1 cellular context compared by ENCODE assay signal in the genomic region with DNA sequence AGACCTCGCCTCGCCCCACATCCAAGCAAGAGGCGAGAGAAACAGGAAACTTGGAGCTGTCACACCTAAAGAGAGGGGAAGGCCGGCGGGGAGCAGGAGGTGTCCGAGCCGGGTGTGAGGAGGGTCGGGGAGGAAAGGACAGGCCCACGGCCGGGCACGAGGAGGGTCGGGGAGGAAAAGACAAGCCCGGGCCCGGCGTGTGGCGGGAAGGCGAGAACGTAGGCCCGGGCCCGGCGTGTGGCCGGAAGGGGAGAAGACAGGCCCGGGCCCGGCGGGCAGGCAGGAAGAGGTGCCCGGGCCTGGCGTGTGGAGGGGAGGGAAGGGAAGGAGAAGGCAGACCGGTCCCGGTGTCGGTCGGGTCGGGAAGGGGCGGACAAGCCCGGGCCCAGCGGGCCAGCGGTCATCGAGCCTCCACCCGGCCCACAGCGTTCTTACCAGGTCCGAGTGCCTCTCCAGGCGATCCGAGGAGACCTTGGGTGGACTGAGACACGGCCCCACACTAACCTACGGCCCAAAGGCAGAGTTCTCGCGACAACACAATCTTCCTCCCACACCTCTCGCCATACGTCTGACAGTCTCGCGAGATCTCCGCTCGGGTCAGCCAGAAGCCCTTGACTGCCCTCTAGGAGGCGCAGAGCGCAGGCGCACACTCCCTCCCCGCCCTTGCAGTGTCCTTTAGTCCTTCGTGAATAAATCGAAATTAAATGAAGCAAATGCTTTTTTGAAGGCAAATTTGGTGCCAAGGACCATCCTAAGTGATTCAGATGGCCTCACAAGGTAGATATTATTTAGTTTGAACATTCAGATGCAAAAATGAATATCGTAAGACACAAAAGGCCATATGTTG.
A peak's percentile ranks its signal among the peaks of the same experiment; 100 is the strongest.
TF ChIP-seq lines count a peak whose summit lies in the region.

A gene (minus strand): TSS at position 533 of the 847 bp plus-strand sequence. CDS start 13,943 bp downstream, outside the sequence.

TF ChIP-seq in A549, 52 proteins besides CTCF, POLR2A, EP300 and RAD21 (continued from another document):
- TF ChIP-seq, protein P1, sequence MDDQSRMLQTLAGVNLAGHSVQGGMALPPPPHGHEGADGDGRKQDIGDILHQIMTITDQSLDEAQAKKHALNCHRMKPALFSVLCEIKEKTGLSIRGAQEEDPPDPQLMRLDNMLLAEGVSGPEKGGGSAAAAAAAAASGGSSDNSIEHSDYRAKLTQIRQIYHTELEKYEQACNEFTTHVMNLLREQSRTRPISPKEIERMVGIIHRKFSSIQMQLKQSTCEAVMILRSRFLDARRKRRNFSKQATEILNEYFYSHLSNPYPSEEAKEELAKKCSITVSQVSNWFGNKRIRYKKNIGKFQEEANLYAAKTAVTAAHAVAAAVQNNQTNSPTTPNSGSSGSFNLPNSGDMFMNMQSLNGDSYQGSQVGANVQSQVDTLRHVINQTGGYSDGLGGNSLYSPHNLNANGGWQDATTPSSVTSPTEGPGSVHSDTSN (IDR thresholded peaks at IDR 0.05): no peak
- TF ChIP-seq TP53 (CRISPR knock-in tag; IDR thresholded peaks at IDR 0.05) (no peak), FOSL2 (IDR thresholded peaks at IDR 0.05) (no peak), FOSL2 (CRISPR knock-in tag; IDR thresholded peaks at IDR 0.05) (no peak), MAFK (IDR thresholded peaks at IDR 0.05; ENCODE audit: partially characterized antibody) (no peak), JUNB (IDR thresholded peaks at IDR 0.05) (no peak), HEYL (CRISPR knock-in tag; IDR thresholded peaks at IDR 0.05) (no peak), CBX2 (IDR thresholded peaks at IDR 0.05; ENCODE audit: borderline replicate concordance, low read depth) (no peak), HDAC2 (IDR thresholded peaks at IDR 0.05) (no peak), JUN (IDR thresholded peaks at IDR 0.05) (peak in 1 of 2 experiments; percentile 73; a peak in 2 of 5 replicates), RNF2 (IDR thresholded peaks at IDR 0.05; ENCODE audit: borderline replicate concordance, low read depth) (no peak), RCOR1 (IDR thresholded peaks at IDR 0.05; ENCODE audit: low read depth, low read length) (no peak)
- TF ChIP-seq, protein P2, sequence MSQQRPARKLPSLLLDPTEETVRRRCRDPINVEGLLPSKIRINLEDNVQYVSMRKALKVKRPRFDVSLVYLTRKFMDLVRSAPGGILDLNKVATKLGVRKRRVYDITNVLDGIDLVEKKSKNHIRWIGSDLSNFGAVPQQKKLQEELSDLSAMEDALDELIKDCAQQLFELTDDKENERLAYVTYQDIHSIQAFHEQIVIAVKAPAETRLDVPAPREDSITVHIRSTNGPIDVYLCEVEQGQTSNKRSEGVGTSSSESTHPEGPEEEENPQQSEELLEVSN (IDR thresholded peaks at IDR 0.05; ENCODE audit: borderline replicate concordance, low read depth): peak; percentile 82
- TF ChIP-seq, protein P3, sequence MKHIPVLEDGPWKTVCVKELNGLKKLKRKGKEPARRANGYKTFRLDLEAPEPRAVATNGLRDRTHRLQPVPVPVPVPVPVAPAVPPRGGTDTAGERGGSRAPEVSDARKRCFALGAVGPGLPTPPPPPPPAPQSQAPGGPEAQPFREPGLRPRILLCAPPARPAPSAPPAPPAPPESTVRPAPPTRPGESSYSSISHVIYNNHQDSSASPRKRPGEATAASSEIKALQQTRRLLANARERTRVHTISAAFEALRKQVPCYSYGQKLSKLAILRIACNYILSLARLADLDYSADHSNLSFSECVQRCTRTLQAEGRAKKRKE (CRISPR knock-in tag; IDR thresholded peaks at IDR 0.05; ENCODE audit: low read depth): no peak
- TF ChIP-seq, protein P4, sequence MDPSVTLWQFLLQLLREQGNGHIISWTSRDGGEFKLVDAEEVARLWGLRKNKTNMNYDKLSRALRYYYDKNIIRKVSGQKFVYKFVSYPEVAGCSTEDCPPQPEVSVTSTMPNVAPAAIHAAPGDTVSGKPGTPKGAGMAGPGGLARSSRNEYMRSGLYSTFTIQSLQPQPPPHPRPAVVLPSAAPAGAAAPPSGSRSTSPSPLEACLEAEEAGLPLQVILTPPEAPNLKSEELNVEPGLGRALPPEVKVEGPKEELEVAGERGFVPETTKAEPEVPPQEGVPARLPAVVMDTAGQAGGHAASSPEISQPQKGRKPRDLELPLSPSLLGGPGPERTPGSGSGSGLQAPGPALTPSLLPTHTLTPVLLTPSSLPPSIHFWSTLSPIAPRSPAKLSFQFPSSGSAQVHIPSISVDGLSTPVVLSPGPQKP (IDR thresholded peaks at IDR 0.05; ENCODE audit: low read depth, low read length): no peak
- TF ChIP-seq, protein P5, sequence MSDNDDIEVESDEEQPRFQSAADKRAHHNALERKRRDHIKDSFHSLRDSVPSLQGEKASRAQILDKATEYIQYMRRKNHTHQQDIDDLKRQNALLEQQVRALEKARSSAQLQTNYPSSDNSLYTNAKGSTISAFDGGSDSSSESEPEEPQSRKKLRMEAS (IDR thresholded peaks at IDR 0.05): peak; percentile 48
